1 cellular context compared by ENCODE assay signal in the genomic region with DNA sequence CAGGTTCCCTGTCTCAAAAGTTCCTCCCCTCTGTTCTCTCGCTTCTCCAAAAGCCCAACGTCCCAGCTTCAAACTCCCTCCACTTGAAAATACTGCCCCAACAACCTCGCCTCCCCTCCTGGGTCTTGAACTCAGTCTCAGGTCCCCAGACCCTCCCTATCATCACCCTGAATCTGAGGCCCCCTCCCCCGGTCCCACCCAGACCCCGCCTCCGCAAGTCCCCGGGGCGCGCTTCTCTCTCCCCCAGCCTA.
TF ChIP-seq lines count a peak whose summit lies in the region.

No MANE protein-coding gene starts in this region.

TF ChIP-seq in liver, 16 proteins besides CTCF, POLR2A, EP300 and RAD21 (continued from another document):
- TF ChIP-seq, protein P1, sequence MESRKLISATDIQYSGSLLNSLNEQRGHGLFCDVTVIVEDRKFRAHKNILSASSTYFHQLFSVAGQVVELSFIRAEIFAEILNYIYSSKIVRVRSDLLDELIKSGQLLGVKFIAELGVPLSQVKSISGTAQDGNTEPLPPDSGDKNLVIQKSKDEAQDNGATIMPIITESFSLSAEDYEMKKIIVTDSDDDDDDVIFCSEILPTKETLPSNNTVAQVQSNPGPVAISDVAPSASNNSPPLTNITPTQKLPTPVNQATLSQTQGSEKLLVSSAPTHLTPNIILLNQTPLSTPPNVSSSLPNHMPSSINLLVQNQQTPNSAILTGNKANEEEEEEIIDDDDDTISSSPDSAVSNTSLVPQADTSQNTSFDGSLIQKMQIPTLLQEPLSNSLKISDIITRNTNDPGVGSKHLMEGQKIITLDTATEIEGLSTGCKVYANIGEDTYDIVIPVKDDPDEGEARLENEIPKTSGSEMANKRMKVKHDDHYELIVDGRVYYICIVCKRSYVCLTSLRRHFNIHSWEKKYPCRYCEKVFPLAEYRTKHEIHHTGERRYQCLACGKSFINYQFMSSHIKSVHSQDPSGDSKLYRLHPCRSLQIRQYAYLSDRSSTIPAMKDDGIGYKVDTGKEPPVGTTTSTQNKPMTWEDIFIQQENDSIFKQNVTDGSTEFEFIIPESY (IDR thresholded peaks at IDR 0.05): no peak
- TF ChIP-seq RXRA (IDR thresholded peaks at IDR 0.05): no peak
TF ChIP-seq in liver: peak in this region for 0.
